ENCODE assay signal across 8 cellular contexts in the genomic region with DNA sequence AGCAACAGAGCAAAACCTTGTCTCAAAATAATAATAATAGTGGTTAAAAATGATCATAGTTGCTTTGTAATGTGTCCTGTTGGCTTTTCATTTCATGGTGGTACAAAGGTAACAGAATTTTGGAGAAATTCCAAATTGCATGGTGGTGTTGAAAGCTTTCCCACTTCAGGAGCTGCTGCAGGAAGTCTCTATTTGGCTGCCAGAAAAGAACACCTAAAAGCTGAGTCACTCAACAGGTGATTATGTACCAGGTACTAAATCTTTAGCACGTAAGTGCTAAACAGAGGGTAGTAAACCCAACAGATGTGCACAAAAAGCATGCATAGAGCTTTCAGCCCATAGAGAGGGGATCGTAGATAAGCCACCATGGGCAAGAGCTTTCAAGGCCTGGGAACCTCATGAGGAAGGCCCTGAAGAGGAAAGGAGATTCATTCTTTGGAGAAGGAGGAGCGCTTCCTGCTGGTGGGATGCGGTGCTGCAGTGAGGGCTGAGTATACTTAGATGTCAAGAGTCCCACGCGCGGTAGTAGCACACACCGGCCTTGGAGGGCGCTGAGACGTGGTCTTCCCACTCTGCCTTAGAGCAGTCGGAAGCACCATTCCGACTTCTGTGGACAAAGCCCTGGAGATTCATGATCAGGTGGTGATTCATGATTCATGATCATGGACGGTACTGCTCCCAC.
A peak's percentile ranks its signal among the peaks of the same experiment; 100 is the strongest.
DNase-seq lines count a peak whose midpoint lies in the region; ATAC-seq and TF ChIP-seq lines count a peak whose summit lies in the region.

No MANE protein-coding gene starts in this region.

- no peak overlapping the region for H3K4me3 Mint-ChIP-seq in neural progenitor cell

- H3K9ac ChIP-seq in DND-41 (ENCODE audit: low read depth, low read length) (no peak overlapping the region), colonic mucosa (ENCODE audit: low read depth in 2 of 2, low read length in 2 of 2) (no peak overlapping the region), neural progenitor cell (no peak overlapping the region)

- H3F3A ChIP-seq in neural progenitor cell (ENCODE audit: low read depth) = no peaks in the 10 kb centered on the region

- H3K4me3 ChIP-seq in DND-41 (ENCODE audit: low read depth in 1 of 2, low read length in 2 of 2) (no peak overlapping the region), colonic mucosa (no peak overlapping the region), neural progenitor cell (no peak overlapping the region)

- no peaks in the 10 kb centered on the region for H3K4me1 ChIP-seq in DND-41 (ENCODE audit: insufficient read depth, low read length)
- H3K4me1 ChIP-seq in colonic mucosa = no peaks in the 10 kb centered on the region
- H3K4me1 ChIP-seq in neural progenitor cell = no peaks in the 10 kb centered on the region

- ATAC-seq in DND-41 (ENCODE audit: insufficient read depth, low read depth) (peak; percentile 65; the same call in 2 of the 3 replicates), HG03378 (IDR thresholded peaks at IDR 0.05; ENCODE audit: unreplicated experiment) (peak; percentile 52), GM21381 (IDR thresholded peaks at IDR 0.05; ENCODE audit: unreplicated experiment) (no peak)

- H3K27me3 ChIP-seq in DND-41 (ENCODE audit: insufficient read depth, low read length, poor library complexity) (no peaks in the 10 kb centered on the region), colonic mucosa (no peaks in the 10 kb centered on the region), neural progenitor cell (no peaks in the 10 kb centered on the region)

- peaks cover 6% of the 10 kb centered on the region for H3K27me3 Mint-ChIP-seq in neural progenitor cell (ENCODE audit: insufficient read depth, low read depth)

- peaks cover 6% of the 10 kb centered on the region for H3K4me1 Mint-ChIP-seq in neural progenitor cell

- H3K4me2 ChIP-seq in DND-41 (ENCODE audit: insufficient read depth, low read length) (no peak overlapping the region), neural progenitor cell (no peak overlapping the region)

- no peak overlapping the region for H3K27ac Mint-ChIP-seq in neural progenitor cell

- no peaks in the 10 kb centered on the region for H3K9me3 Mint-ChIP-seq in neural progenitor cell

- H3K79me2 ChIP-seq in DND-41 (ENCODE audit: insufficient read depth, low read length) (peaks cover 2% of the 10 kb centered on the region; the same call in 1 of the 2 replicates), neural progenitor cell (ENCODE audit: low read depth) (no peaks in the 10 kb centered on the region)

- no peaks in the 10 kb centered on the region for H3K9me3 ChIP-seq in DND-41 (ENCODE audit: insufficient read depth, low read length, severe bottlenecking)
- H3K9me3 ChIP-seq in colonic mucosa = no peaks in the 10 kb centered on the region
- no peaks in the 10 kb centered on the region for H3K9me3 ChIP-seq in neural progenitor cell (ENCODE audit: low read depth)

- peak; percentile 66 for TF ChIP-seq CTCF in DND-41 (IDR thresholded peaks at IDR 0.05; ENCODE audit: borderline replicate concordance, extremely low read depth, low read length, poor library complexity, severe bottlenecking)
- TF ChIP-seq CTCF in colonic mucosa (IDR thresholded peaks at IDR 0.05) = peak; percentile 72
- peak; percentile 71 for TF ChIP-seq CTCF in neural progenitor cell (IDR thresholded peaks at IDR 0.05)

- intact Hi-C loops in colonic mucosa (cut with DNase I) = no loop called here

- H4K20me1 ChIP-seq in DND-41 (ENCODE audit: insufficient read depth, low read length) (0 out of 2 replicates have a peak, but pooled peaks cover 3% of the 10 kb centered on the region), neural progenitor cell (ENCODE audit: low read depth) (no peaks in the 10 kb centered on the region)

- H2AFZ ChIP-seq in DND-41 (ENCODE audit: low read depth, low read length) (no peak overlapping the region), neural progenitor cell (replicated peaks) (no peak overlapping the region)

- DNase-seq in DND-41 = peak; percentile 40
- peak in 4 of 5 experiments; percentile 15 to 44 (median 31) for DNase-seq in T-helper 2 cell
- DNase-seq in colonic mucosa = peak; percentile 64
- peak; percentile 78 for DNase-seq in neural progenitor cell (ENCODE audit: low spot score)
- no peak for DNase-seq in KG1 (lab: John Stamatoyannopoulos, UW)
- no peak for DNase-seq in retina

- 0 out of 2 replicates have a peak, but pooled peaks cover 5% of the 10 kb centered on the region for H3K36me3 ChIP-seq in DND-41 (ENCODE audit: insufficient read depth, low read length)
- H3K36me3 ChIP-seq in colonic mucosa = no peaks in the 10 kb centered on the region
- no peaks in the 10 kb centered on the region for H3K36me3 ChIP-seq in neural progenitor cell

- H3K36me3 Mint-ChIP-seq in neural progenitor cell = peaks cover 11% of the 10 kb centered on the region

- H3K27ac ChIP-seq in DND-41 (ENCODE audit: low read length) (no peak overlapping the region), colonic mucosa (no peak overlapping the region), neural progenitor cell (no peak overlapping the region)

Comparison
In these comparisons a context has a peak if more than half of its experiments do, and no peak if none do; other contexts are left out.
1. DNase-seq: peak in DND-41 (single experiment), T-helper 2 cell (4 of 5), colonic mucosa (single experiment) and neural progenitor cell (single experiment); none in KG1 (single experiment) and retina (single experiment).
2. Peak in every context shown above with its lines, with median percentiles within 50 percentile points of each other: CTCF ChIP-seq.